20 cellular contexts compared by ENCODE assay signal in the genomic region with DNA sequence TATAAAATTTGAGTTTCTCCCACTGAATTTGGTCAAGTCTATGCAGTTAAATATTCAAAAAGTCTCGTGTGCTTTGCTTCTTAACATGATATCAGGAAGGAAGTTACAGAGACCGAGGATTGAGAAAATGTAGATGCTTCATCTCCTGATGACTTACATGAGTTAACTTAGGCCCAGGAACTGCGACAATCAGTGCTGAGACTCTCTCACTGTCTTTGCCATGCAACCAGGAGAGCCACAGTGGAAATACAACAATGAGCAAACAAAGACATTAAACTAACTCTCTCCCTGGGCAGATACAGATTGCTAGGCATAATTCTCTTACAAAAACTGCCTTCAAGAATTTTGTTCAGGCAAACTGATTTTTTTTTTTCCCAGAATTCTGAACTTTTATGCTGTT.
"Had no signal": no experiment of that assay in that cellular context is flagged by ENCODE, and none has a peak within 500 bp of the region (broad histone marks: within the 10 kb centered on the region; RNA-seq: fewer than 3 reads in every experiment).

No MANE protein-coding gene starts in this region.

- H3K4me1 Mint-ChIP-seq: central memory CD8-positive, alpha-beta T cell; memory B cell; naive thymus-derived CD8-positive, alpha-beta T cell had no signal

- H3K36me3 Mint-ChIP-seq: memory B cell; naive thymus-derived CD8-positive, alpha-beta T cell had no signal

- H3K4me3 Mint-ChIP-seq: central memory CD8-positive, alpha-beta T cell; memory B cell; naive thymus-derived CD8-positive, alpha-beta T cell had no signal

- H3K4me3 ChIP-seq: coronary artery, tibial artery had no signal

- H3K27me3 Mint-ChIP-seq: central memory CD8-positive, alpha-beta T cell; memory B cell; naive thymus-derived CD8-positive, alpha-beta T cell had no signal

- H3K79me2 ChIP-seq: parathyroid adenoma had no signal

- H3K27me3 ChIP-seq: tibial artery had no signal

- H3K4me1 ChIP-seq: parathyroid adenoma, tibial artery had no signal

- H3K27ac Mint-ChIP-seq: memory B cell; naive thymus-derived CD8-positive, alpha-beta T cell had no signal

- H2AFZ ChIP-seq: parathyroid adenoma had no signal

- H3K27ac ChIP-seq: coronary artery, parathyroid adenoma, tibial artery, VCaP had no signal

- H3K9ac ChIP-seq: parathyroid adenoma had no signal

- H3K9me3 Mint-ChIP-seq: central memory CD8-positive, alpha-beta T cell had no signal

- H3K36me3 ChIP-seq: tibial artery had no signal

- DNase-seq: activated CD4-positive, alpha-beta T cell treated with anti-CD3 and anti-CD28 coated beads for 1 hour; activated CD8-positive, alpha-beta memory T cell treated with anti-CD3 and anti-CD28 coated beads for 24 hours; activated CD8-positive, alpha-beta memory T cell treated with anti-CD3 and anti-CD28 coated beads, Interleukin-2, amount 50 U/mL, for 48 hours; activated effector memory CD4-positive, alpha-beta T cell treated with anti-CD3 and anti-CD28 coated beads, Interleukin-2, amount 50 U/mL, for 16 hours; activated naive CD4-positive, alpha-beta T cell treated with anti-CD3 and anti-CD28 coated beads, Interleukin-2, amount 50 U/mL, for 16 hours; activated T-cell treated with anti-CD3 and anti-CD28 coated beads, Interleukin-2, amount 50 U/mL, for 48 hours; aorta; naive thymus-derived CD8-positive, alpha-beta T cell; stimulated activated CD4-positive, alpha-beta T cell treated with anti-CD3 and anti-CD28 coated beads, Interleukin-12 subunit alpha, Interleukin-12 subunit beta, amount 100 ng/mL, for 4 hours; stimulated activated CD4-positive, alpha-beta T cell treated with anti-CD3 and anti-CD28 coated beads, Interleukin-1b, Interleukin-23, amount 100 ng/mL, for 48 hours; stimulated activated naive CD8-positive, alpha-beta T cell treated with anti-CD3 and anti-CD28 coated beads, Interleukin-15, Interleukin-2, amounts not matched to agents 100 U/mL and 50 U/mL, for 24 hours; substantia nigra; SW 1271; T-helper 2 cell; tibial artery had no signal

- H3K9me3 ChIP-seq: tibial artery had no signal

- ATAC-seq: naive thymus-derived CD8-positive, alpha-beta T cell; stimulated activated naive CD8-positive, alpha-beta T cell treated with anti-CD3 and anti-CD28 coated beads, Interleukin-15, Interleukin-2, amounts not matched to agents 100 U/mL and 50 U/mL, for 24 hours had no signal
